Comparison of ENCODE assay signal across 15 cellular contexts in genomic region chr1:27605300-27605766, GRCh38. TPM values are rescaled to one million over a fixed set of nuclear protein-coding genes. Genes with fewer than 3 reads are reported as not detected.
DNase-seq lines count a peak whose midpoint lies in the region; ATAC-seq and TF ChIP-seq lines count a peak whose summit lies in the region.
"Had no signal": no experiment of that assay in that cellular context is flagged by ENCODE, and none has a peak within 500 bp of the region (broad histone marks: within the 10 kb centered on the region; RNA-seq: fewer than 3 reads in every experiment).

No MANE protein-coding gene starts in this region.

- no peak overlapping the region for H3K4me2 ChIP-seq in osteoblast (ENCODE audit: insufficient read depth, low read length)

- DNase-seq in activated T-cell treated with anti-CD3 and anti-CD28 coated beads, Interleukin-2, amount 50 U/mL, for 72 hours = no peak
- DNase-seq in activated T-cell treated with anti-CD3 and anti-CD28 coated beads, Interleukin-2, amount 50 U/mL, for 1 hour = no peak
- DNase-seq in T-cell = no peak
- no peak for DNase-seq in endothelial cell (ENCODE audit: low spot score)
- DNase-seq in osteoblast (ENCODE audit: insufficient read length, low spot score, missing footprints) = peak; percentile 79
- no peak for DNase-seq in GM19238 (ENCODE audit: insufficient read length, low spot score)
- DNase-seq: activated effector memory CD4-positive, alpha-beta T cell treated with Interleukin-2 at 50 U/mL for 16 hours; effector CD8-positive, alpha-beta T cell; NCI-H187; NCI-H524 treated with DMSO at 0.1 percent for 48 hours; substantia nigra had no signal

- CTCF ChIA-PET in T-cell (lab: Charles Lee) = interaction anchor here (0.6 to 2.5 kb wide), 5 partner anchors 13 to 64 kb away, joined by 3 to 7 read pairs (median 3); no protein-coding TSS in a partner anchor

- peaks cover 7% of the 10 kb centered on the region for H3K27me3 ChIP-seq in osteoblast (ENCODE audit: insufficient read depth, low read length)

- TF ChIP-seq CTCF in endothelial cell (IDR thresholded peaks at IDR 0.05; ENCODE audit: unreplicated experiment) (no peak), osteoblast (IDR thresholded peaks at IDR 0.05; ENCODE audit: extremely low read depth, low read depth, low read length) (no peak)

- H3K4me1 Mint-ChIP-seq in activated T-cell treated with anti-CD3 and anti-CD28 coated beads, Interleukin-2, amount 50 U/mL, for 72 hours (ENCODE audit: low read depth) = peaks cover 33% of the 10 kb centered on the region
- H3K4me1 Mint-ChIP-seq in T-cell (peaks cover 30 to 40% (median 33%) of the 10 kb centered on the region in 3 donors), endothelial cell (ENCODE audit: unreplicated experiment) (peaks cover 37% of the 10 kb centered on the region)

- H3K27ac Mint-ChIP-seq in activated T-cell treated with anti-CD3 and anti-CD28 coated beads, Interleukin-2, amount 50 U/mL, for 72 hours = no peak overlapping the region
- no peak overlapping the region for H3K27ac Mint-ChIP-seq in T-cell
- peak overlapping the region; percentile 65 for H3K27ac Mint-ChIP-seq in endothelial cell (ENCODE audit: unreplicated experiment)

- H2AFZ ChIP-seq in osteoblast (ENCODE audit: low read length) = no peak overlapping the region
- H2AFZ ChIP-seq: parathyroid adenoma had no signal

- H3K36me3 Mint-ChIP-seq in activated T-cell treated with anti-CD3 and anti-CD28 coated beads, Interleukin-2, amount 50 U/mL, for 72 hours (ENCODE audit: insufficient read depth in 2 of 2) = no peaks in the 10 kb centered on the region
- H3K36me3 Mint-ChIP-seq in T-cell (no peaks in the 10 kb centered on the region), endothelial cell (ENCODE audit: low read depth, unreplicated experiment) (no peaks in the 10 kb centered on the region)

- no peak overlapping the region for H3K27ac ChIP-seq in osteoblast (ENCODE audit: low read depth, low read length)
- H3K27ac ChIP-seq: parathyroid adenoma had no signal

- peaks cover 17% of the 10 kb centered on the region for H3K4me1 ChIP-seq in osteoblast (ENCODE audit: insufficient read depth, low read length)
- H3K4me1 ChIP-seq: parathyroid adenoma had no signal

- no peaks in the 10 kb centered on the region for H3K9me3 ChIP-seq in osteoblast (ENCODE audit: low read depth, low read length)

- H3K4me3 Mint-ChIP-seq in activated T-cell treated with anti-CD3 and anti-CD28 coated beads, Interleukin-2, amount 50 U/mL, for 72 hours = peak overlapping the region; percentile 84 to 95
- peak overlapping the region; percentile 41 to 91 (median 90) for H3K4me3 Mint-ChIP-seq in T-cell
- peak overlapping the region; percentile 96 for H3K4me3 Mint-ChIP-seq in endothelial cell (ENCODE audit: unreplicated experiment)

- H4K20me1 ChIP-seq in osteoblast (ENCODE audit: insufficient read depth, low read length) = peaks cover 21% of the 10 kb centered on the region

- no peak for ATAC-seq in activated T-cell treated with anti-CD3 and anti-CD28 coated beads, Interleukin-2, amount 50 U/mL, for 72 hours (replicated peaks in 1 of 2)
- no peak for ATAC-seq in T-cell (replicated peaks in 1 of 4)
- no peak for ATAC-seq in GM18502 (IDR thresholded peaks at IDR 0.05; ENCODE audit: poor library complexity, unreplicated experiment)
- ATAC-seq in HG03108 (IDR thresholded peaks at IDR 0.05; ENCODE audit: unreplicated experiment) = no peak
- ATAC-seq: PC-3 had no signal

- POLR2A ChIA-PET in T-cell (lab: Charles Lee) = interaction anchor here (0.8 to 1.0 kb wide), 2 partner anchors 58 to 240 kb away, joined by 3 to 4 read pairs; no protein-coding TSS in a partner anchor

- H3K36me3 ChIP-seq in osteoblast (ENCODE audit: insufficient read depth, low read length) = no peaks in the 10 kb centered on the region

- no peak overlapping the region for H3K4me3 ChIP-seq in osteoblast (ENCODE audit: insufficient read depth, low read length)

- H3K79me2 ChIP-seq in osteoblast (ENCODE audit: insufficient read depth, low read length) = peaks cover 33% of the 10 kb centered on the region

- H3K27me3 Mint-ChIP-seq in activated T-cell treated with anti-CD3 and anti-CD28 coated beads, Interleukin-2, amount 50 U/mL, for 72 hours (ENCODE audit: low read depth) = no peaks in the 10 kb centered on the region
- no peaks in the 10 kb centered on the region for H3K27me3 Mint-ChIP-seq in T-cell
- H3K27me3 Mint-ChIP-seq in endothelial cell (ENCODE audit: unreplicated experiment) = peaks cover 7% of the 10 kb centered on the region

- no peaks in the 10 kb centered on the region for H3K9me3 Mint-ChIP-seq in activated T-cell treated with anti-CD3 and anti-CD28 coated beads, Interleukin-2, amount 50 U/mL, for 72 hours
- H3K9me3 Mint-ChIP-seq in T-cell = no peaks in the 10 kb centered on the region
- no peaks in the 10 kb centered on the region for H3K9me3 Mint-ChIP-seq in endothelial cell (ENCODE audit: unreplicated experiment)

RNA-seq across cellular contexts. Expression of gene AHDC1, which starts 1.4 kb away (rescaled TPM):
- 1 to 10 TPM; 8.4 to 9.3 TPM for total RNA-seq in activated T-cell treated with anti-CD3 and anti-CD28 coated beads, Interleukin-2, amount 50 U/mL, for 72 hours
- total RNA-seq in T-cell (10 to 100 TPM; 21.9 to 26.4 (median 23.1) TPM), endothelial cell (ENCODE audit: unreplicated experiment) (48.0 TPM), osteoblast (11.2 and 13.3 TPM in 2 replicates)

RNA-seq across cellular contexts. Expression of gene FGR, which starts 29.7 kb away (rescaled TPM):
- total RNA-seq in activated T-cell treated with anti-CD3 and anti-CD28 coated beads, Interleukin-2, amount 50 U/mL, for 72 hours = 1 to 10 TPM in 1 of 2 donors, under 1 TPM in 1; 0.62 to 2.1 TPM
- total RNA-seq in T-cell (10 to 100 TPM in 2 of 5 donors, 1 to 10 TPM in 3; 3.2 to 37.3 (median 5.7) TPM), endothelial cell (ENCODE audit: unreplicated experiment) (0.46 TPM), osteoblast (0.29 and 0.36 TPM in 2 replicates)
- total RNA-seq: PC-3 had no signal
